ENCODE assay signal across 28 cellular contexts in genomic region chr1:62588000-62588399, GRCh38. TPM values are rescaled to one million over a fixed set of nuclear protein-coding genes. Genes with fewer than 3 reads are reported as not detected.
"Had no signal": no experiment of that assay in that cellular context is flagged by ENCODE, and none has a peak within 500 bp of the region (broad histone marks: within the 10 kb centered on the region; RNA-seq: fewer than 3 reads in every experiment).

No MANE protein-coding gene starts in this region.

- H3K4me3 ChIP-seq: breast epithelium, lung, tibial artery had no signal

- DNase-seq: activated CD4-positive, alpha-beta T cell treated with anti-CD3 and anti-CD28 coated beads for 48 hours; activated CD4-positive, CD25-positive, alpha-beta regulatory T cell; activated CD8-positive, alpha-beta T cell treated with anti-CD3 and anti-CD28 coated beads for 36 hours; activated naive CD4-positive, alpha-beta T cell treated with anti-CD3 and anti-CD28 coated beads for 36 hours; activated T-cell treated with anti-CD3 and anti-CD28 coated beads, Interleukin-2, amount 50 U/mL, for 1 hour; anterior cingulate cortex; cortex of kidney; effector CD8-positive, alpha-beta T cell; foreskin fibroblast; hippocampal formation; posterior cingulate gyrus; stimulated activated CD4-positive, alpha-beta T cell treated with anti-CD3 and anti-CD28 coated beads, Interleukin-12 subunit alpha, Interleukin-12 subunit beta, amount 100 ng/mL, for 4 hours; stimulated activated CD4-positive, alpha-beta T cell treated with anti-CD3 and anti-CD28 coated beads, Interleukin-1b, Interleukin-23, amount 100 ng/mL, for 48 hours; stimulated activated CD8-positive, alpha-beta memory T cell treated with anti-CD3 and anti-CD28 coated beads, Interleukin-4, amount 100 ng/mL, for 48 hours; stimulated activated naive CD4-positive, alpha-beta T cell; T1000; tibial artery had no signal

- H3K27me3 Mint-ChIP-seq: activated CD8-positive, alpha-beta T cell treated with anti-CD3 and anti-CD28 coated beads for 36 hours; activated T-helper 17 cell treated with anti-CD3 and anti-CD28 coated beads, Interleukin-2, amount 50 U/mL, for 72 hours had no signal

- H3K9me3 ChIP-seq: breast epithelium, neutrophil, tibial artery had no signal

- H3K4me1 ChIP-seq: breast epithelium had no signal

- H3K9me3 Mint-ChIP-seq: activated CD8-positive, alpha-beta T cell treated with anti-CD3 and anti-CD28 coated beads for 36 hours; activated naive CD4-positive, alpha-beta T cell treated with anti-CD3 and anti-CD28 coated beads for 36 hours; activated T-helper 17 cell treated with anti-CD3 and anti-CD28 coated beads, Interleukin-2, amount 50 U/mL, for 72 hours; natural killer cell treated with Interleukin-12 subunit alpha and Interleukin-12 subunit beta and Interleukin-15 and Interleukin-18, amount 100 ng/mL, for 72 hours had no signal

- H3K27ac Mint-ChIP-seq: activated CD8-positive, alpha-beta T cell treated with anti-CD3 and anti-CD28 coated beads for 36 hours; activated naive CD4-positive, alpha-beta T cell treated with anti-CD3 and anti-CD28 coated beads for 36 hours; activated T-helper 17 cell treated with anti-CD3 and anti-CD28 coated beads, Interleukin-2, amount 50 U/mL, for 72 hours; natural killer cell treated with Interleukin-12 subunit alpha and Interleukin-12 subunit beta and Interleukin-15 and Interleukin-18, amount 100 ng/mL, for 72 hours had no signal

- H3K4me1 Mint-ChIP-seq: activated T-helper 17 cell treated with anti-CD3 and anti-CD28 coated beads, Interleukin-2, amount 50 U/mL, for 72 hours had no signal

- H3K27ac ChIP-seq: breast epithelium, neutrophil, tibial artery had no signal

- H3K27me3 ChIP-seq: breast epithelium, neutrophil, tibial artery had no signal

- H3K36me3 ChIP-seq: breast epithelium, neutrophil had no signal

- FAIRE-seq: keratinocyte, urothelium cell line had no signal

- H3K4me3 Mint-ChIP-seq: activated CD8-positive, alpha-beta T cell treated with anti-CD3 and anti-CD28 coated beads for 36 hours; activated naive CD4-positive, alpha-beta T cell treated with anti-CD3 and anti-CD28 coated beads for 36 hours; activated T-helper 17 cell treated with anti-CD3 and anti-CD28 coated beads, Interleukin-2, amount 50 U/mL, for 72 hours; natural killer cell treated with Interleukin-12 subunit alpha and Interleukin-12 subunit beta and Interleukin-15 and Interleukin-18, amount 100 ng/mL, for 72 hours had no signal

- ATAC-seq: activated CD8-positive, alpha-beta T cell treated with anti-CD3 and anti-CD28 coated beads for 36 hours; activated T-helper 17 cell treated with anti-CD3 and anti-CD28 coated beads, Interleukin-2, amount 50 U/mL, for 72 hours; esophagus mucosa; natural killer cell treated with Interleukin-12 subunit alpha and Interleukin-12 subunit beta and Interleukin-15 and Interleukin-18, amount 100 ng/mL, for 72 hours had no signal

- H3K36me3 Mint-ChIP-seq: natural killer cell treated with Interleukin-12 subunit alpha and Interleukin-12 subunit beta and Interleukin-15 and Interleukin-18, amount 100 ng/mL, for 72 hours had no signal

RNA-seq across cellular contexts. Expression of gene ANGPTL3, which starts 9.3 kb away (rescaled TPM):
- total RNA-seq: activated CD8-positive, alpha-beta T cell treated with anti-CD3 and anti-CD28 coated beads for 36 hours; activated naive CD4-positive, alpha-beta T cell treated with anti-CD3 and anti-CD28 coated beads for 36 hours; activated T-helper 17 cell treated with anti-CD3 and anti-CD28 coated beads, Interleukin-2, amount 50 U/mL, for 72 hours; breast epithelium; esophagus mucosa; glomerular endothelial cell; natural killer cell treated with Interleukin-12 subunit alpha and Interleukin-12 subunit beta and Interleukin-15 and Interleukin-18, amount 100 ng/mL, for 72 hours; subcutaneous adipose tissue; T-helper 1 cell treated with Interleukin-12 subunit alpha and Interleukin-12 subunit beta and Interleukin-4 antibody, amounts not matched to agents 30 ng/mL and 1 ng/mL, for 36 hours had no signal
- polyA plus RNA-seq: keratinocyte, lung had no signal
